ENCODE assay signal across 22 cellular contexts in the genomic region with DNA sequence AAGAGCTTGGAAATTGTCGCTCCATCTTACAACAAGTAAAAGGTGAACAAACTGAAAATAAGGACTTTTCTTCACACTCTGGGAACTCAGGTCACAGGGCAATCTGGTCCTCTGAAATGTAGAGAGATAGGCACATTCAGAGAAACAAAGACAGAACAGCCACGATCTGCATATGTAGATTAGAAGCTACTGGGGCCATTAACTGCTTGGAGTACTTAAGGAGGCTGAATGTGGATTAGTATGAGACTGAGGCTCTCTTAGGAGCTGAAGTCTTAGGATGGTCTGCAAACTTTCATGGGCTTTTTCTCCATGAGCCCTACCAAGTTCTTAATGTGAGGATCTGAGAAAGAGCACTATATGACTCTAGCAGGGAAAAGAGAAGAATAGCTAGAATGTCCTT.
"Had no signal": no experiment of that assay in that cellular context is flagged by ENCODE, and none has a peak within 500 bp of the region (broad histone marks: within the 10 kb centered on the region; RNA-seq: fewer than 3 reads in every experiment).

No MANE protein-coding gene starts in this region.

- H2AFZ ChIP-seq: neural progenitor cell had no signal

- ATAC-seq: heart left ventricle; left lobe of liver; natural killer cell treated with Interleukin-12 subunit alpha and Interleukin-12 subunit beta and Interleukin-15 and Interleukin-18, amount 100 ng/mL, for 72 hours; stimulated activated memory B cell treated with anti-CD40 and anti-IgM and Interleukin-4, amounts not matched to agents 10 μg/mL and 1 μg/mL and 100 μg/mL, for 72 hours; upper lobe of right lung had no signal

- H3K27me3 ChIP-seq: heart left ventricle, neural progenitor cell, ovary, right atrium auricular region, sigmoid colon, tibial artery, upper lobe of right lung, vagina had no signal

- H3K36me3 Mint-ChIP-seq: mesothelial cell of epicardium; natural killer cell treated with Interleukin-12 subunit alpha and Interleukin-12 subunit beta and Interleukin-15 and Interleukin-18, amount 100 ng/mL, for 72 hours; neural progenitor cell; stimulated activated memory B cell treated with anti-CD40 and anti-IgM and Interleukin-4, amounts not matched to agents 10 μg/mL and 1 μg/mL and 100 μg/mL, for 72 hours had no signal

- H3K4me3 Mint-ChIP-seq: mesothelial cell of epicardium; natural killer cell treated with Interleukin-12 subunit alpha and Interleukin-12 subunit beta and Interleukin-15 and Interleukin-18, amount 100 ng/mL, for 72 hours; neural progenitor cell; stimulated activated memory B cell treated with anti-CD40 and anti-IgM and Interleukin-4, amounts not matched to agents 10 μg/mL and 1 μg/mL and 100 μg/mL, for 72 hours; stimulated activated naive CD8-positive, alpha-beta T cell treated with anti-CD3 and anti-CD28 coated beads, Interleukin-15, Interleukin-2, amounts not matched to agents 100 ng/mL and 50 ng/mL, for 24 hours had no signal

- H3K36me3 ChIP-seq: heart left ventricle, neural progenitor cell, ovary, right atrium auricular region, sigmoid colon, tibial artery, upper lobe of right lung, vagina had no signal

- DNase-seq: cerebellar nuclear complex; dermis blood vessel endothelial cell; erythroblast; heart left ventricle; hippocampal formation; islet precursor cell; nucleus accumbens; ovary; sigmoid colon; stimulated activated CD4-positive, alpha-beta T cell treated with anti-CD3 and anti-CD28 coated beads, Interleukin-4, amount 100 ng/mL, for 1 hour; stimulated activated CD8-positive, alpha-beta memory T cell treated with anti-CD3 and anti-CD28 coated beads, Interleukin-4, amount 100 ng/mL, for 48 hours; tibial artery; upper lobe of right lung had no signal

- H3K4me3 ChIP-seq: heart left ventricle, neural progenitor cell, ovary, right atrium auricular region, sigmoid colon, skin epidermis, tibial artery, upper lobe of right lung, vagina had no signal

- H3K27ac ChIP-seq: heart left ventricle, neural progenitor cell, ovary, right atrium auricular region, sigmoid colon, skin epidermis, tibial artery, upper lobe of right lung, vagina had no signal

- H3K4me1 ChIP-seq: heart left ventricle, neural progenitor cell, right atrium auricular region, sigmoid colon, tibial artery, upper lobe of right lung, vagina had no signal

- H3K4me2 ChIP-seq: neural progenitor cell had no signal

- H3K27ac Mint-ChIP-seq: mesothelial cell of epicardium; natural killer cell treated with Interleukin-12 subunit alpha and Interleukin-12 subunit beta and Interleukin-15 and Interleukin-18, amount 100 ng/mL, for 72 hours; neural progenitor cell; stimulated activated memory B cell treated with anti-CD40 and anti-IgM and Interleukin-4, amounts not matched to agents 10 μg/mL and 1 μg/mL and 100 μg/mL, for 72 hours; stimulated activated naive CD8-positive, alpha-beta T cell treated with anti-CD3 and anti-CD28 coated beads, Interleukin-15, Interleukin-2, amounts not matched to agents 100 ng/mL and 50 ng/mL, for 24 hours had no signal

- H3K27me3 Mint-ChIP-seq: natural killer cell treated with Interleukin-12 subunit alpha and Interleukin-12 subunit beta and Interleukin-15 and Interleukin-18, amount 100 ng/mL, for 72 hours; stimulated activated memory B cell treated with anti-CD40 and anti-IgM and Interleukin-4, amounts not matched to agents 10 μg/mL and 1 μg/mL and 100 μg/mL, for 72 hours; stimulated activated naive CD8-positive, alpha-beta T cell treated with anti-CD3 and anti-CD28 coated beads, Interleukin-15, Interleukin-2, amounts not matched to agents 100 ng/mL and 50 ng/mL, for 24 hours had no signal

- H3K4me1 Mint-ChIP-seq: mesothelial cell of epicardium; neural progenitor cell; stimulated activated memory B cell treated with anti-CD40 and anti-IgM and Interleukin-4, amounts not matched to agents 10 μg/mL and 1 μg/mL and 100 μg/mL, for 72 hours had no signal

- H3K9me3 Mint-ChIP-seq: neural progenitor cell; stimulated activated memory B cell treated with anti-CD40 and anti-IgM and Interleukin-4, amounts not matched to agents 10 μg/mL and 1 μg/mL and 100 μg/mL, for 72 hours had no signal

- H3K9me3 ChIP-seq: ovary, right atrium auricular region, sigmoid colon, tibial artery, upper lobe of right lung, vagina had no signal

- H3K9ac ChIP-seq: neural progenitor cell had no signal
